Comparison of ENCODE assay signal across 11 cellular contexts in genomic region chr7:16268821-16269768, GRCh38.
DNase-seq lines count a peak whose midpoint lies in the region; ATAC-seq and TF ChIP-seq lines count a peak whose summit lies in the region.
"Had no signal": no experiment of that assay in that cellular context is flagged by ENCODE, and none has a peak within 500 bp of the region (broad histone marks: within the 10 kb centered on the region; RNA-seq: fewer than 3 reads in every experiment).

No MANE protein-coding gene starts in this region.

- no peaks in the 10 kb centered on the region for H3K36me3 Mint-ChIP-seq in mesothelial cell of epicardium
- no peaks in the 10 kb centered on the region for H3K36me3 Mint-ChIP-seq in CD4-positive, alpha-beta T cell (ENCODE audit: low read depth)

- no peaks in the 10 kb centered on the region for H4K20me1 ChIP-seq in Loucy (ENCODE audit: insufficient read depth, low read length, poor library complexity, severe bottlenecking)

- peaks cover 3% of the 10 kb centered on the region for H3K9me3 Mint-ChIP-seq in mesothelial cell of epicardium
- no peaks in the 10 kb centered on the region for H3K9me3 Mint-ChIP-seq in CD4-positive, alpha-beta T cell
- H3K9me3 Mint-ChIP-seq: activated naive CD4-positive, alpha-beta T cell treated with anti-CD3 and anti-CD28 coated beads for 36 hours had no signal

- peak overlapping the region; percentile 62 for H3K4me2 ChIP-seq in Loucy (ENCODE audit: low read depth, low read length, poor library complexity, severe bottlenecking)

- in situ Hi-C loops in astrocyte of the cerebellum (cut with HindIII; ENCODE audit: low sequenced_read_pairs): no loop called here

- intact Hi-C loops in left colon (cut with DNase I, micrococcal nuclease): no loop called here
- intact Hi-C loops in CD4-positive, alpha-beta T cell (cut with DNase I, micrococcal nuclease): no loop called here

- peak overlapping the region; percentile 74 for H3K27ac Mint-ChIP-seq in mesothelial cell of epicardium
- no peak overlapping the region for H3K27ac Mint-ChIP-seq in CD4-positive, alpha-beta T cell
- H3K27ac Mint-ChIP-seq: activated CD4-positive, alpha-beta T cell treated with anti-CD3 and anti-CD28 coated beads for 36 hours; activated naive CD4-positive, alpha-beta T cell treated with anti-CD3 and anti-CD28 coated beads for 36 hours had no signal

- no peaks in the 10 kb centered on the region for H3K9me3 ChIP-seq in Loucy (ENCODE audit: insufficient read depth, low read depth, low read length)
- no peaks in the 10 kb centered on the region for H3K9me3 ChIP-seq in CD4-positive, alpha-beta T cell (ENCODE audit: control insufficient read depth, low read length)

- H3K27ac ChIP-seq in CD4-positive, alpha-beta T cell (ENCODE audit: low read depth, low read length): no peak overlapping the region

- no peak for TF ChIP-seq POLR2A in GM18505 (IDR thresholded peaks at IDR 0.05; ENCODE audit: borderline replicate concordance, extremely low read depth, insufficient read depth, insufficient read length)

- TF ChIP-seq CTCF in Loucy (conservative IDR thresholded peaks at IDR 0.05; ENCODE audit: low read length) (no peak), astrocyte of the cerebellum (IDR thresholded peaks at IDR 0.05; ENCODE audit: low read depth, low read length, missing control alignments) (no peak), mesothelial cell of epicardium (IDR thresholded peaks at IDR 0.05; ENCODE audit: unreplicated experiment) (no peak)
- no peak for TF ChIP-seq CTCF in CD4-positive, alpha-beta T cell (IDR thresholded peaks at IDR 0.05)

- H3F3A ChIP-seq in Loucy (ENCODE audit: low read depth): peaks cover 13% of the 10 kb centered on the region

- ATAC-seq in GM18505 (IDR thresholded peaks at IDR 0.05; ENCODE audit: unreplicated experiment) (no peak), left colon (no peak)
- ATAC-seq in CD4-positive, alpha-beta T cell (ENCODE audit: poor library complexity): no peak
- ATAC-seq: activated CD4-positive, alpha-beta T cell treated with anti-CD3 and anti-CD28 coated beads for 36 hours had no signal

- H3K4me3 Mint-ChIP-seq in mesothelial cell of epicardium: no peak overlapping the region
- H3K4me3 Mint-ChIP-seq in CD4-positive, alpha-beta T cell: no peak overlapping the region
- H3K4me3 Mint-ChIP-seq: activated CD4-positive, alpha-beta T cell treated with anti-CD3 and anti-CD28 coated beads for 36 hours; activated naive CD4-positive, alpha-beta T cell treated with anti-CD3 and anti-CD28 coated beads for 36 hours had no signal

- DNase-seq in ELR (ENCODE audit: low read depth) (peak; percentile 73), astrocyte of the cerebellum (ENCODE audit: low read depth) (peak; percentile 12), mesothelial cell of epicardium (ENCODE audit: low spot score in 2 of 2, unreplicated experiment in 2 of 2) (peak in 1 of 2 experiments; percentile 45), NCI-H2107 treated with DMSO at 0.1 percent for 48 hours (lab: John Stamatoyannopoulos, UW; ENCODE audit: unreplicated experiment) (no peak), left colon (no peak)
- no peak for DNase-seq in CD4-positive, alpha-beta T cell
- DNase-seq: activated CD4-positive, alpha-beta T cell treated with anti-CD3 and anti-CD28 coated beads for 36 hours; activated naive CD4-positive, alpha-beta T cell treated with anti-CD3 and anti-CD28 coated beads for 36 hours; MM.1S had no signal

- peaks cover 53% of the 10 kb centered on the region for H3K4me1 ChIP-seq in Loucy (ENCODE audit: insufficient read depth, low read length, poor library complexity, severe bottlenecking)

- POLR2A ChIA-PET in CD4-positive, alpha-beta T cell (lab: Charles Lee): no interaction called here

- H3K27me3 Mint-ChIP-seq in mesothelial cell of epicardium (ENCODE audit: low read depth): no peaks in the 10 kb centered on the region
- H3K27me3 Mint-ChIP-seq in CD4-positive, alpha-beta T cell: no peaks in the 10 kb centered on the region
- H3K27me3 Mint-ChIP-seq: activated CD4-positive, alpha-beta T cell treated with anti-CD3 and anti-CD28 coated beads for 36 hours had no signal

- H3K9ac ChIP-seq in Loucy (ENCODE audit: low read depth, low read length, poor library complexity, severe bottlenecking): peak overlapping the region; percentile 64

- no peaks in the 10 kb centered on the region for H3K79me2 ChIP-seq in Loucy (ENCODE audit: insufficient read depth, low read length)

- H3K27me3 ChIP-seq in Loucy (ENCODE audit: insufficient read depth, low read length, poor library complexity, severe bottlenecking): no peaks in the 10 kb centered on the region
- no peaks in the 10 kb centered on the region for H3K27me3 ChIP-seq in CD4-positive, alpha-beta T cell (ENCODE audit: control insufficient read depth, insufficient read depth, low read length)

- H3K9me2 ChIP-seq in Loucy (replicated peaks; ENCODE audit: low read depth, low read length): no peaks in the 10 kb centered on the region

- peaks cover 38% of the 10 kb centered on the region for H3K4me1 Mint-ChIP-seq in mesothelial cell of epicardium
- H3K4me1 Mint-ChIP-seq in CD4-positive, alpha-beta T cell (ENCODE audit: low read depth): no peaks in the 10 kb centered on the region
- H3K4me1 Mint-ChIP-seq: activated CD4-positive, alpha-beta T cell treated with anti-CD3 and anti-CD28 coated beads for 36 hours had no signal

- H2AFZ ChIP-seq in Loucy (ENCODE audit: low read length): no peak overlapping the region

- CTCF ChIA-PET in CD4-positive, alpha-beta T cell (lab: Charles Lee): no interaction called here

- peak overlapping the region; percentile 15 for H3K4me3 ChIP-seq in Loucy (ENCODE audit: low read length, poor library complexity, severe bottlenecking)
- no peak overlapping the region for H3K4me3 ChIP-seq in astrocyte of the cerebellum (ENCODE audit: low read depth, low read length)

- H3K36me3 ChIP-seq in Loucy (ENCODE audit: insufficient read depth, low read length): no peaks in the 10 kb centered on the region

Comparison
In these comparisons a context has a peak if more than half of its experiments do, and no peak if none do; other contexts are left out.
1. DNase-seq: peak in ELR (single experiment) and astrocyte of the cerebellum (single experiment); none in NCI-H2107 treated with DMSO at 0.1 percent for 48 hours (single experiment), left colon (0 of 2) and CD4-positive, alpha-beta T cell (0 of 10).